ENCODE assay signal across 9 cellular contexts in the genomic region with DNA sequence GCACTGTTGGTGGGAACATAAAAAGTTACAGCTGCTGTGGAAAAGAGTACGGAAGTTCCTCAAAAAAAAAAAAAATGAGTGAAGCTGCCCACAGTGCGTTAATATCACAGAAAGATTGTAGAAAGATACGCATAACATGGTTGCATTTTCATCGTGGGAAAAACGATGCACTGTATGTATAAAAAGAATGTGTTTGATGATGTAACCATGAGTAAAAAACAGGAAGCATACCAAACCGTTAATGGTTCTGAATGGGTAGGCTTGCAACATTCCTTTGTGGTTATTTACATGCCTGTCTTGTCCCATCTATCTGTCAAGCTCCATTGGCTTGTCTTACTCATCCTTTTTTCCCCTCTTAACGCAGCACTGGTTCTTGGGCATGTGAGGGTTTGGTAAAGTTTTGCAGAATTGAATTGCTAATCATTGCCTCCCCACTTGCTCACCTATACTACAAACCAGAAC. TPM values are rescaled to one million over a fixed set of nuclear protein-coding genes. Genes with fewer than 3 reads are reported as not detected.
DNase-seq lines count a peak whose midpoint lies in the region; ATAC-seq and TF ChIP-seq lines count a peak whose summit lies in the region.
"Had no signal": no experiment of that assay in that cellular context is flagged by ENCODE, and none has a peak within 500 bp of the region (broad histone marks: within the 10 kb centered on the region; RNA-seq: fewer than 3 reads in every experiment).

No MANE protein-coding gene starts in this region.

- DNase-seq in ELR (ENCODE audit: low read depth) (peak; percentile 99), NOMO-1 treated with dmso at 0.1 percent for 144 hours (lab: John Stamatoyannopoulos, UW; ENCODE audit: unreplicated experiment) (peak; percentile 74), dedifferentiated amniotic fluid mesenchymal stem cell (ENCODE audit: extremely low spot score) (peak; percentile 90), pulmonary artery endothelial cell (ENCODE audit: low read depth, low spot score) (peak; percentile 41), NCI-H2081 treated with DMSO at 0.1 percent for 48 hours (lab: John Stamatoyannopoulos, UW) (no peak), endothelial cell (ENCODE audit: low spot score) (no peak)
- no peak for DNase-seq in activated naive CD4-positive, alpha-beta T cell treated with anti-CD3 and anti-CD28 coated beads, Interleukin-2, amount 50 U/mL, for 72 hours (ENCODE audit: low spot score in 2 of 2)
- DNase-seq: left lung had no signal

- H3K27ac Mint-ChIP-seq in endothelial cell (ENCODE audit: unreplicated experiment) = no peak overlapping the region
- H3K27ac Mint-ChIP-seq in activated naive CD4-positive, alpha-beta T cell treated with anti-CD3 and anti-CD28 coated beads, Interleukin-2, amount 50 U/mL, for 72 hours = no peak overlapping the region

- TF ChIP-seq CTCF in endothelial cell (IDR thresholded peaks at IDR 0.05; ENCODE audit: unreplicated experiment) = no peak

- no peaks in the 10 kb centered on the region for H3K9me3 Mint-ChIP-seq in endothelial cell (ENCODE audit: unreplicated experiment)
- no peaks in the 10 kb centered on the region for H3K9me3 Mint-ChIP-seq in activated naive CD4-positive, alpha-beta T cell treated with anti-CD3 and anti-CD28 coated beads, Interleukin-2, amount 50 U/mL, for 72 hours

- no peaks in the 10 kb centered on the region for H3K27me3 Mint-ChIP-seq in endothelial cell (ENCODE audit: unreplicated experiment)

- no peak for ATAC-seq in GM19035 (IDR thresholded peaks at IDR 0.05; ENCODE audit: unreplicated experiment)
- no peak for ATAC-seq in activated naive CD4-positive, alpha-beta T cell treated with anti-CD3 and anti-CD28 coated beads, Interleukin-2, amount 50 U/mL, for 72 hours
- ATAC-seq: left lung had no signal

- no peak overlapping the region for H3K4me3 Mint-ChIP-seq in endothelial cell (ENCODE audit: unreplicated experiment)

- peaks cover 6% of the 10 kb centered on the region for H3K4me1 Mint-ChIP-seq in endothelial cell (ENCODE audit: unreplicated experiment)

- no peaks in the 10 kb centered on the region for H3K36me3 Mint-ChIP-seq in endothelial cell (ENCODE audit: low read depth, unreplicated experiment)
- H3K36me3 Mint-ChIP-seq in activated naive CD4-positive, alpha-beta T cell treated with anti-CD3 and anti-CD28 coated beads, Interleukin-2, amount 50 U/mL, for 72 hours = no peaks in the 10 kb centered on the region

RNA-seq across cellular contexts. Expression of a gene that starts 33.8 kb away (rescaled TPM):
- total RNA-seq in pulmonary artery endothelial cell (161 and 287 TPM in 2 replicates), endothelial cell (ENCODE audit: unreplicated experiment) (8.4 TPM)
- not detected for total RNA-seq in activated naive CD4-positive, alpha-beta T cell treated with anti-CD3 and anti-CD28 coated beads, Interleukin-2, amount 50 U/mL, for 72 hours

Comparison
In these comparisons a context has a peak if more than half of its experiments do, and no peak if none do; other contexts are left out.
1. DNase-seq: peak in ELR (single experiment), NOMO-1 treated with dmso at 0.1 percent for 144 hours (single experiment), dedifferentiated amniotic fluid mesenchymal stem cell (single experiment) and pulmonary artery endothelial cell (single experiment); none in NCI-H2081 treated with DMSO at 0.1 percent for 48 hours (single experiment), endothelial cell (single experiment) and activated naive CD4-positive, alpha-beta T cell treated with anti-CD3 and anti-CD28 coated beads, Interleukin-2, amount 50 U/mL, for 72 hours (0 of 2).
2. RNA of a gene that starts 33.8 kb away (total RNA-seq): 161 to 287 TPM in pulmonary artery endothelial cell; 8.4 TPM in endothelial cell (single experiment) and not detected in activated naive CD4-positive, alpha-beta T cell treated with anti-CD3 and anti-CD28 coated beads, Interleukin-2, amount 50 U/mL, for 72 hours; every median in the first group is over 10 times any median in the second.